In the genomic region with DNA sequence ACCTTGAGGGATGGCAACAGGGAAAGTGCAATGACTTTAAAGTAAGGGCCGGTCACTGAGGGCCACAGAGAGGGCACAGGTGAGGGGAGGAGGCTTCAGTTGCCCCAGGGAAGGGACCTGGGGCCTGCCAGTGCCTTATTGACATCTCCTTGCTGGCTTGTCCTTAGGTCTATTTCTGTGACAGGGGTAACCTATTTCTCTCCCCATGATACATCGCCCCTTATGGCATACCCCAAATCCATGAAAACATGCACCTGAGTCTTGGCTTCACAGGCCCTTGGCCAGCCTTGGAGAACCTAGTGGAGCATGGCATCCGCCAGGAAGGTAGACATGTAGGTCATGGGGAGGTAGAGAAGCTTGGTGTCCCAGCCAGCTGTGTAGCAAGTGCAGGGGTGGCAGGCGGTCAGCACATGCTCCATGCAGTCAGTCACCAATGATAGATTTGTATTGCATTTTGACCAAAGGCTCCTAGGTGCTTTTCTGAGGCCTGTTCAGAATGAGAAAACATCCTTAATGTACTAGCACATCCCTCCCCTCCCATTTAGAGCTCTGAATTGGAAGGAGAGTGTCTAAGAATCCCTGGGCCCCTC, we compare ENCODE assay signal across 24 cellular contexts. TPM values are rescaled to one million over a fixed set of nuclear protein-coding genes. Genes with fewer than 3 reads are reported as not detected.
A peak's percentile ranks its signal among the peaks of the same experiment; 100 is the strongest.
DNase-seq lines count a peak whose midpoint lies in the region; ATAC-seq and TF ChIP-seq lines count a peak whose summit lies in the region.
"Had no signal": no experiment of that assay in that cellular context is flagged by ENCODE, and none has a peak within 500 bp of the region (broad histone marks: within the 10 kb centered on the region; RNA-seq: fewer than 3 reads in every experiment).

No MANE protein-coding gene starts in this region.

- no peak overlapping the region for H3K9ac ChIP-seq in neural progenitor cell
- H3K9ac ChIP-seq: BLaER1 had no signal

- no peaks in the 10 kb centered on the region for H3K36me3 ChIP-seq in esophagus muscularis mucosa
- no peaks in the 10 kb centered on the region for H3K36me3 ChIP-seq in neural progenitor cell
- H3K36me3 ChIP-seq: BLaER1, HAP-1 had no signal

- TF ChIP-seq CTCF in esophagus muscularis mucosa (IDR thresholded peaks at IDR 0.05) (no peak), neural progenitor cell (IDR thresholded peaks at IDR 0.05) (no peak)

- H2AFZ ChIP-seq in neural progenitor cell (replicated peaks) = no peak overlapping the region

- H3K27me3 Mint-ChIP-seq in T-helper 17 cell (no peaks in the 10 kb centered on the region), neural progenitor cell (ENCODE audit: insufficient read depth, low read depth) (no peaks in the 10 kb centered on the region)
- H3K27me3 Mint-ChIP-seq: B cell had no signal

- H3K36me3 Mint-ChIP-seq in T-helper 17 cell (ENCODE audit: low read depth) = no peaks in the 10 kb centered on the region
- H3K36me3 Mint-ChIP-seq in neural progenitor cell = no peaks in the 10 kb centered on the region
- H3K36me3 Mint-ChIP-seq in stimulated activated effector memory CD8-positive, alpha-beta T cell treated with anti-CD3 and anti-CD28 coated beads, Interleukin-12 subunit alpha, Interleukin-12 subunit beta, amount 100 ng/mL, for 72 hours = no peaks in the 10 kb centered on the region
- H3K36me3 Mint-ChIP-seq: CD4-positive, CD25-positive, alpha-beta regulatory T cell; CD8-positive, alpha-beta T cell had no signal

- H3K4me1 Mint-ChIP-seq in T-helper 17 cell (peaks cover 1% of the 10 kb centered on the region), neural progenitor cell (no peaks in the 10 kb centered on the region)
- H3K4me1 Mint-ChIP-seq in stimulated activated effector memory CD8-positive, alpha-beta T cell treated with anti-CD3 and anti-CD28 coated beads, Interleukin-12 subunit alpha, Interleukin-12 subunit beta, amount 100 ng/mL, for 72 hours = peaks cover 5% of the 10 kb centered on the region
- H3K4me1 Mint-ChIP-seq: B cell; CD4-positive, CD25-positive, alpha-beta regulatory T cell had no signal

- H3K27ac ChIP-seq in esophagus muscularis mucosa (replicated peaks in 1 of 4) (no peak overlapping the region), neural progenitor cell (no peak overlapping the region)
- H3K27ac ChIP-seq: BLaER1, C4-2B had no signal

- no peaks in the 10 kb centered on the region for H3K79me2 ChIP-seq in neural progenitor cell (ENCODE audit: low read depth)

- H3F3A ChIP-seq in neural progenitor cell (ENCODE audit: low read depth) = no peaks in the 10 kb centered on the region

- DNase-seq in T-helper 17 cell (no peak), esophagus muscularis mucosa (ENCODE audit: extremely low spot score) (peak; percentile 84), neural progenitor cell (ENCODE audit: low spot score) (no peak), Ammon's horn (ENCODE audit: low spot score) (no peak), NOMO-1 treated with DMSO at 0.1 percent for 48 hours (lab: John Stamatoyannopoulos, UW; ENCODE audit: unreplicated experiment) (no peak)
- no peak for DNase-seq in stimulated activated effector memory CD8-positive, alpha-beta T cell treated with anti-CD3 and anti-CD28 coated beads, Interleukin-12 subunit alpha, Interleukin-12 subunit beta, amount 100 ng/mL, for 72 hours (ENCODE audit: low spot score in 2 of 2)
- DNase-seq: Caco-2; CD4-positive, CD25-positive, alpha-beta regulatory T cell; CD8-positive, alpha-beta T cell; DMS 273 treated with DMSO at 0.1 percent for 48 hours; DMS79; EL; GDM1; GOT3; HFFc6 had no signal

- H3K4me3 ChIP-seq in esophagus muscularis mucosa (no peak overlapping the region), neural progenitor cell (no peak overlapping the region)
- H3K4me3 ChIP-seq: BLaER1, GM12878, HAP-1 had no signal

- H3K4me2 ChIP-seq in neural progenitor cell = no peak overlapping the region
- H3K4me2 ChIP-seq: BLaER1 had no signal

- no peak for TF ChIP-seq EP300 in esophagus muscularis mucosa (IDR thresholded peaks at IDR 0.05)

- intact Hi-C loops in esophagus muscularis mucosa (cut with DNase I) = no loop called here

- H3K9me3 ChIP-seq in T-helper 17 cell (ENCODE audit: control insufficient read depth, low read length, poor library complexity, severe bottlenecking) (no peaks in the 10 kb centered on the region), esophagus muscularis mucosa (no peaks in the 10 kb centered on the region), neural progenitor cell (ENCODE audit: low read depth) (no peaks in the 10 kb centered on the region)
- H3K9me3 ChIP-seq: BLaER1, Caco-2, HAP-1 had no signal

- WGBS in esophagus muscularis mucosa = 92% methylated on average over 4 of the region's 4 CpGs

- ATAC-seq in T-helper 17 cell (no peak), GM21360 (IDR thresholded peaks at IDR 0.05; ENCODE audit: unreplicated experiment) (no peak), HG03039 (IDR thresholded peaks at IDR 0.05; ENCODE audit: unreplicated experiment) (no peak)
- ATAC-seq in stimulated activated effector memory CD8-positive, alpha-beta T cell treated with anti-CD3 and anti-CD28 coated beads, Interleukin-12 subunit alpha, Interleukin-12 subunit beta, amount 100 ng/mL, for 72 hours = no peak
- ATAC-seq: CD8-positive, alpha-beta T cell; GM12878 had no signal

- no peaks in the 10 kb centered on the region for H3K9me3 Mint-ChIP-seq in neural progenitor cell
- no peaks in the 10 kb centered on the region for H3K9me3 Mint-ChIP-seq in stimulated activated effector memory CD8-positive, alpha-beta T cell treated with anti-CD3 and anti-CD28 coated beads, Interleukin-12 subunit alpha, Interleukin-12 subunit beta, amount 100 ng/mL, for 72 hours
- H3K9me3 Mint-ChIP-seq: CD4-positive, CD25-positive, alpha-beta regulatory T cell; CD8-positive, alpha-beta T cell; HFFc6 had no signal

- no peaks in the 10 kb centered on the region for H4K20me1 ChIP-seq in neural progenitor cell (ENCODE audit: low read depth)
- H4K20me1 ChIP-seq: BLaER1 had no signal

- H3K27ac Mint-ChIP-seq in T-helper 17 cell (peak overlapping the region; percentile 39), neural progenitor cell (peak overlapping the region; percentile 22)
- peak overlapping the region; percentile 54 for H3K27ac Mint-ChIP-seq in stimulated activated effector memory CD8-positive, alpha-beta T cell treated with anti-CD3 and anti-CD28 coated beads, Interleukin-12 subunit alpha, Interleukin-12 subunit beta, amount 100 ng/mL, for 72 hours
- H3K27ac Mint-ChIP-seq: B cell; CD8-positive, alpha-beta T cell; HFFc6 had no signal

- H3K4me1 ChIP-seq in esophagus muscularis mucosa (no peaks in the 10 kb centered on the region), neural progenitor cell (no peaks in the 10 kb centered on the region)
- H3K4me1 ChIP-seq: BLaER1 had no signal

- TF ChIP-seq POLR2A in esophagus muscularis mucosa (IDR thresholded peaks at IDR 0.05; ENCODE audit: low read depth) = no peak

- no peak overlapping the region for H3K4me3 Mint-ChIP-seq in T-helper 17 cell
- H3K4me3 Mint-ChIP-seq in neural progenitor cell = no peak overlapping the region
- no peak overlapping the region for H3K4me3 Mint-ChIP-seq in stimulated activated effector memory CD8-positive, alpha-beta T cell treated with anti-CD3 and anti-CD28 coated beads, Interleukin-12 subunit alpha, Interleukin-12 subunit beta, amount 100 ng/mL, for 72 hours
- H3K4me3 Mint-ChIP-seq: B cell; CD4-positive, CD25-positive, alpha-beta regulatory T cell; CD8-positive, alpha-beta T cell; HFFc6 had no signal

- H3K27me3 ChIP-seq in esophagus muscularis mucosa = no peaks in the 10 kb centered on the region
- H3K27me3 ChIP-seq in neural progenitor cell = no peaks in the 10 kb centered on the region
- H3K27me3 ChIP-seq: BLaER1 had no signal

RNA-seq across cellular contexts. Expression of a gene that starts 23.6 kb away (rescaled TPM):
- total RNA-seq in T-helper 17 cell (under 1 TPM; 0.40 to 0.81 TPM), esophagus muscularis mucosa (under 1 TPM in 3 of 4 donors, not detected in 1; 0.17 to 0.69 (median 0.42) TPM), neural progenitor cell (ENCODE audit: low replicate concordance) (1.2 and 2.3 TPM in 2 replicates)
- total RNA-seq: A172, HFFc6 had no signal

RNA-seq across cellular contexts. Expression of a gene that starts 25.3 kb away (rescaled TPM):
- total RNA-seq in T-helper 17 cell (10 to 100 TPM in 1 of 2 donors, 1 to 10 TPM in 1; 7.0 to 10.8 TPM), esophagus muscularis mucosa (1 to 10 TPM; 5.0 to 9.1 (median 7.1) TPM), neural progenitor cell (ENCODE audit: low replicate concordance) (21.1 and 29.7 TPM in 2 replicates)

RNA-seq across cellular contexts. Expression of a gene that starts 35.3 kb away (rescaled TPM):
- total RNA-seq in T-helper 17 cell = not detected
- not detected for total RNA-seq in esophagus muscularis mucosa
- total RNA-seq in neural progenitor cell (ENCODE audit: low replicate concordance) = 6.0 and 13.8 TPM in 2 replicates
- total RNA-seq: A172; A673; B cell; CD4-positive, CD25-positive, alpha-beta regulatory T cell; CD8-positive, alpha-beta T cell; GM12878; HFFc6 had no signal

RNA-seq across cellular contexts. Expression of a gene that starts 46.8 kb away (rescaled TPM):
- total RNA-seq in T-helper 17 cell (not detected), esophagus muscularis mucosa (under 1 TPM in 2 of 4 donors, not detected in 2; 0.40 to 0.42 TPM), neural progenitor cell (ENCODE audit: low replicate concordance) (0.28 and 0.32 TPM in 2 replicates)
- total RNA-seq: A172; A673; B cell; Caco-2; CD4-positive, CD25-positive, alpha-beta regulatory T cell; CD8-positive, alpha-beta T cell; GM12878; HFFc6 had no signal
